2 cellular contexts compared by ENCODE assay signal in the genomic region with DNA sequence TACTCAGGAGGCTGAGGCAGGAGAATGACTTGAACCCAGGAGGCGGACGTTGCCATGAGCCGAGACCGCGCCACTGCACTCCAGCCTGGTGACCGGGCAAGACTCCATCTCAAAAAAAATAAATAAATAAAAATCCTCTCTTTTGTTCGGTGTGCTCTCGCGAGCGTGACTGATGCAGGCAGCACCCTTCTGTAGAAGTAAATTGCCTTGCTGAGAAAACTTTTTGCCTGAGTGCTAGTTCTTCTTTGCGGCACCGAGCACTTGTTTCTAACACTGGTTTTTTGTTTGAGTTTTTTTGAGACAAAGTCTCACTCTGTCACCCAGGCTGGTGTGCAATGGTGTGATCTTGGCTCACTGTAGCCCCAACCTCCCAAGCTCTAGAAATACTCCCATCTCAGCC.
TF ChIP-seq lines count a peak whose summit lies in the region.

No MANE protein-coding gene starts in this region.

TF ChIP-seq in HCT116, 20 proteins besides CTCF, POLR2A, EP300 and RAD21:
- TF ChIP-seq SP1 (IDR thresholded peaks at IDR 0.05; ENCODE audit: low read depth) (no peak), CBX3 (IDR thresholded peaks at IDR 0.05; ENCODE audit: low read depth) (peak; percentile 68)

TF ChIP-seq in GM12878, 131 proteins besides CTCF, POLR2A, EP300 and RAD21:
- TF ChIP-seq ZBED1 (IDR thresholded peaks at IDR 0.05; ENCODE audit: borderline replicate concordance) (no peak), MTA2 (IDR thresholded peaks at IDR 0.05; ENCODE audit: low read depth) (no peak), CBX5 (IDR thresholded peaks at IDR 0.05; ENCODE audit: low read depth) (peak; percentile 89)
